ENCODE assay signal across 1 cellular context in the genomic region with DNA sequence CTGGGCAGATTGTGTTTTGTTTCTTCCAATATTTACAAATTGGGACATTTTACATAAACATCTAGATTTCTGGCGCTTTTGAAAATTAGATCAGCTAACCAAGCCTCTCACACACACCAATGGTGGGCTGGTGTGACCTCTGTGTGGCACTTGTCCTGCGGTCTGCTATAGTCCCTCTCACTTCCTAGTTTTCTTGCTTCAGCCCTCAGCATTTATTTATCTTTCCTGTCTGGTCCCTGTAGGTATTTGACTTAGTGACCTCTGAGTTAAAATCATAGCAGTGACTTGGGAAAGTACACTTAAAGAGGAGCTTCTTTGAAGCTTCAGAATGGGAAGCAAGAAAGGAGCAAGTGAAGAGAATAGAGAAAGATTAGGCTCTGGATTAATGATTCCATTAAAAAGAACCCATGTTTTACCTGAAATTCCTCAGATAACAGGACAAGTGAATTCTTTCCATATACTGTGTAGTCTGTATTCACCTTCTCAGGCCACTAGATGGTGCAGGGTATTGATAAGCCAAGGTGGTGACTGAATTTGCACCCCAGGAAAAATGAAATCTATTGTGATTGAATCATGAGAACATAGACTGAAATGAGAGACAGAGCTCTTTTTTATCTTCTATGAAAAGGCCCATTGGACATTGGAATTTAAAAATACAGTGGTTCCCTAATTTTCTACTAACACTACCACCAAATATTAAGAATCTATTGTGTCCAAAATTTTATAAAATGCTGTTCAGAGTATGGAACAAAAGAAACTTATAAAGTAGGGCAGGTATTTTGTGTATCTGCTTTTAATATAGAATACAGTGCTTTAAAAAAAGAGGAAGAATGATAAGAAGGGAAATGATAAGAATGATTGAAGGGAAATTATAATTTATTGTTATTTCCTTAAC.
TF ChIP-seq lines count a peak whose summit lies in the region.

No MANE protein-coding gene starts in this region.

TF ChIP-seq in HCT116, 20 proteins besides CTCF, POLR2A, EP300 and RAD21 (continued from another document):
- TF ChIP-seq, protein P1, sequence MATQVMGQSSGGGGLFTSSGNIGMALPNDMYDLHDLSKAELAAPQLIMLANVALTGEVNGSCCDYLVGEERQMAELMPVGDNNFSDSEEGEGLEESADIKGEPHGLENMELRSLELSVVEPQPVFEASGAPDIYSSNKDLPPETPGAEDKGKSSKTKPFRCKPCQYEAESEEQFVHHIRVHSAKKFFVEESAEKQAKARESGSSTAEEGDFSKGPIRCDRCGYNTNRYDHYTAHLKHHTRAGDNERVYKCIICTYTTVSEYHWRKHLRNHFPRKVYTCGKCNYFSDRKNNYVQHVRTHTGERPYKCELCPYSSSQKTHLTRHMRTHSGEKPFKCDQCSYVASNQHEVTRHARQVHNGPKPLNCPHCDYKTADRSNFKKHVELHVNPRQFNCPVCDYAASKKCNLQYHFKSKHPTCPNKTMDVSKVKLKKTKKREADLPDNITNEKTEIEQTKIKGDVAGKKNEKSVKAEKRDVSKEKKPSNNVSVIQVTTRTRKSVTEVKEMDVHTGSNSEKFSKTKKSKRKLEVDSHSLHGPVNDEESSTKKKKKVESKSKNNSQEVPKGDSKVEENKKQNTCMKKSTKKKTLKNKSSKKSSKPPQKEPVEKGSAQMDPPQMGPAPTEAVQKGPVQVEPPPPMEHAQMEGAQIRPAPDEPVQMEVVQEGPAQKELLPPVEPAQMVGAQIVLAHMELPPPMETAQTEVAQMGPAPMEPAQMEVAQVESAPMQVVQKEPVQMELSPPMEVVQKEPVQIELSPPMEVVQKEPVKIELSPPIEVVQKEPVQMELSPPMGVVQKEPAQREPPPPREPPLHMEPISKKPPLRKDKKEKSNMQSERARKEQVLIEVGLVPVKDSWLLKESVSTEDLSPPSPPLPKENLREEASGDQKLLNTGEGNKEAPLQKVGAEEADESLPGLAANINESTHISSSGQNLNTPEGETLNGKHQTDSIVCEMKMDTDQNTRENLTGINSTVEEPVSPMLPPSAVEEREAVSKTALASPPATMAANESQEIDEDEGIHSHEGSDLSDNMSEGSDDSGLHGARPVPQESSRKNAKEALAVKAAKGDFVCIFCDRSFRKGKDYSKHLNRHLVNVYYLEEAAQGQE (IDR thresholded peaks at IDR 0.05; ENCODE audit: low read depth) = no peak
- TF ChIP-seq, protein P2, sequence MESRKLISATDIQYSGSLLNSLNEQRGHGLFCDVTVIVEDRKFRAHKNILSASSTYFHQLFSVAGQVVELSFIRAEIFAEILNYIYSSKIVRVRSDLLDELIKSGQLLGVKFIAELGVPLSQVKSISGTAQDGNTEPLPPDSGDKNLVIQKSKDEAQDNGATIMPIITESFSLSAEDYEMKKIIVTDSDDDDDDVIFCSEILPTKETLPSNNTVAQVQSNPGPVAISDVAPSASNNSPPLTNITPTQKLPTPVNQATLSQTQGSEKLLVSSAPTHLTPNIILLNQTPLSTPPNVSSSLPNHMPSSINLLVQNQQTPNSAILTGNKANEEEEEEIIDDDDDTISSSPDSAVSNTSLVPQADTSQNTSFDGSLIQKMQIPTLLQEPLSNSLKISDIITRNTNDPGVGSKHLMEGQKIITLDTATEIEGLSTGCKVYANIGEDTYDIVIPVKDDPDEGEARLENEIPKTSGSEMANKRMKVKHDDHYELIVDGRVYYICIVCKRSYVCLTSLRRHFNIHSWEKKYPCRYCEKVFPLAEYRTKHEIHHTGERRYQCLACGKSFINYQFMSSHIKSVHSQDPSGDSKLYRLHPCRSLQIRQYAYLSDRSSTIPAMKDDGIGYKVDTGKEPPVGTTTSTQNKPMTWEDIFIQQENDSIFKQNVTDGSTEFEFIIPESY (IDR thresholded peaks at IDR 0.05; ENCODE audit: extremely low read depth, insufficient replicate concordance, low read length) = no peak
TF ChIP-seq in HCT116: peak in this region for 0.
